9 cellular contexts compared by ENCODE assay signal in the genomic region with DNA sequence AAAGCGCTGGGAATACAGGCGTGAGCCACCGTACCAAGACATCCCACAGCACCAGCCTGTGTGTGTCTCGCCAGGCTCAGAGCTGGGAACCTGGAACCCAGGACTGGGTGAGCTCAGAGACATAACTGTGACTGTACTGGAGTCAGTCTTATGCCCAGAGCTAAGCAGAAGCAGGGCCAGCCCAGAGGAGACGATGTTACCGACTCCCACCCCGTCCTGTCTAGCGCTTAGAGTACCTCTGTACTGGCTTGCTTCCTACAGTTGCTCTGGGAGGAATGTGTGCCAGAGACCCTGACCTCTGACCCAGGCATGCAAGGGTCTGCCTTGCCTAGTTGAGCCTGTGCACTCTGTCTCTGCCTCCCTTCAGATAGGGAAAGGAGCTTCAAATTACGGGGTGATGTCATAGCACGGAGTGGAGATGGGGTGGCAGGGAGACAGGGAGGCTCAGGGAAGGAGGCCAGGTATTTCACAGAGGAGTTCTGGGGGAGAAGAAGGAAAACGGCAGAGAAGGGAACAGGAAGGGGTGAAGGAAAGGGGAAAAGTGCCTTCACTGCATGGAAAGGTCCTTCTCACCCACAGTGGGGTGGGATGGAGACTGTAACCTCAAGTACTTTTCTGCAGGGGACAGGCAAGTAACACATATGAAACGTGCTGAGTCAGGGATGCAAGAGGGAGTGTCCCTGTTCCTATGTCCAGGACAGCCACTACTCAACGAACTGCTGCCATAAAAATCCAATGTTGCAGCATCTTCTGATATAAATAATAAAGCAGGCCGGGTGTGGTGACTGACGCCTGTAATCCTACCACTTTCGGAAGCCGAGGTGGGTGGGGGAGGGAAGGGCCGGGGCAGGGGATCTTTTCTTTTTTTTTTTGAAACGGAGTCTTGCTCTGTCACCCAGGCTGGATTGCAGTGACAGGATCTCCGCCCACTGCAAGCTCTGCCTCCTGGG. TPM values are rescaled to one million over a fixed set of nuclear protein-coding genes. Genes with fewer than 3 reads are reported as not detected.
A peak's percentile ranks its signal among the peaks of the same experiment; 100 is the strongest.
DNase-seq lines count a peak whose midpoint lies in the region; ATAC-seq lines count a peak whose summit lies in the region.
"Had no signal": no experiment of that assay in that cellular context is flagged by ENCODE, and none has a peak within 500 bp of the region (broad histone marks: within the 10 kb centered on the region; RNA-seq: fewer than 3 reads in every experiment).

No MANE protein-coding gene starts in this region.

- H3K36me3 Mint-ChIP-seq in activated naive CD8-positive, alpha-beta T cell, result no peaks in the 10 kb centered on the region
- H3K36me3 Mint-ChIP-seq in stimulated activated naive CD8-positive, alpha-beta T cell treated with anti-CD3 and anti-CD28 coated beads, Interleukin-15, Interleukin-2, amounts not matched to agents 100 ng/mL and 50 ng/mL, for 24 hours (ENCODE audit: low read depth), result peaks cover 24% of the 10 kb centered on the region

- peak overlapping the region; percentile 83 for H3K27ac Mint-ChIP-seq in activated naive CD8-positive, alpha-beta T cell
- peak overlapping the region; percentile 52 for H3K27ac Mint-ChIP-seq in stimulated activated naive CD8-positive, alpha-beta T cell treated with anti-CD3 and anti-CD28 coated beads, Interleukin-15, Interleukin-2, amounts not matched to agents 100 ng/mL and 50 ng/mL, for 24 hours

- ATAC-seq in GM18867 (IDR thresholded peaks at IDR 0.05; ENCODE audit: unreplicated experiment) (no peak), HG03520 (IDR thresholded peaks at IDR 0.05; ENCODE audit: unreplicated experiment) (no peak)

- H3K27me3 ChIP-seq in HUES64 (ENCODE audit: insufficient read depth, low read length) (no peaks in the 10 kb centered on the region), iPS-15b (ENCODE audit: control insufficient read depth, insufficient read depth, low read length) (no peaks in the 10 kb centered on the region)

- H3K4me3 Mint-ChIP-seq in activated naive CD8-positive, alpha-beta T cell, result no peak overlapping the region
- H3K4me3 Mint-ChIP-seq in stimulated activated naive CD8-positive, alpha-beta T cell treated with anti-CD3 and anti-CD28 coated beads, Interleukin-15, Interleukin-2, amounts not matched to agents 100 ng/mL and 50 ng/mL, for 24 hours, result no peak overlapping the region

- WGBS in HUES64, result 38% methylated on average over 20 of the region's 20 CpGs

- 0 out of 2 replicates have a peak, but pooled peaks cover 4% of the 10 kb centered on the region for H3K36me3 ChIP-seq in HUES64 (ENCODE audit: insufficient read depth, low read length)
- H3K36me3 ChIP-seq in iPS-15b (ENCODE audit: control insufficient read depth, insufficient read depth, low read length), result no peaks in the 10 kb centered on the region

- H3K4me1 Mint-ChIP-seq in activated naive CD8-positive, alpha-beta T cell (ENCODE audit: low read depth), result peaks cover 45% of the 10 kb centered on the region
- peaks cover 51% of the 10 kb centered on the region for H3K4me1 Mint-ChIP-seq in stimulated activated naive CD8-positive, alpha-beta T cell treated with anti-CD3 and anti-CD28 coated beads, Interleukin-15, Interleukin-2, amounts not matched to agents 100 ng/mL and 50 ng/mL, for 24 hours (ENCODE audit: low read depth)

- no peak overlapping the region for H3K9ac ChIP-seq in HUES64 (ENCODE audit: low read depth, low read length)
- no peak overlapping the region for H3K9ac ChIP-seq in iPS-15b (ENCODE audit: low read depth, low read length)

- no peaks in the 10 kb centered on the region for H3K27me3 Mint-ChIP-seq in activated naive CD8-positive, alpha-beta T cell
- H3K27me3 Mint-ChIP-seq in stimulated activated naive CD8-positive, alpha-beta T cell treated with anti-CD3 and anti-CD28 coated beads, Interleukin-15, Interleukin-2, amounts not matched to agents 100 ng/mL and 50 ng/mL, for 24 hours, result no peaks in the 10 kb centered on the region

- H3K9me3 ChIP-seq in HUES64 (ENCODE audit: insufficient read depth, low read depth, low read length) (no peaks in the 10 kb centered on the region), iPS-15b (ENCODE audit: control insufficient read depth, insufficient read depth, low read length) (no peaks in the 10 kb centered on the region)

- peak overlapping the region; percentile 24; the same call in 1 of the 2 replicates for H3K27ac ChIP-seq in HUES64 (ENCODE audit: low read depth, low read length)

- DNase-seq in middle frontal gyrus (ENCODE audit: extremely low spot score, low spot score) (no peak), cortex of kidney (lab: John Stamatoyannopoulos, UW) (no peak)
- DNase-seq: activated T-cell treated with anti-CD3 and anti-CD28 coated beads, Interleukin-2, amount 50 U/mL, for 1 hour had no signal

- H3K9me3 Mint-ChIP-seq in activated naive CD8-positive, alpha-beta T cell (ENCODE audit: low read depth), result no peaks in the 10 kb centered on the region
- H3K9me3 Mint-ChIP-seq in stimulated activated naive CD8-positive, alpha-beta T cell treated with anti-CD3 and anti-CD28 coated beads, Interleukin-15, Interleukin-2, amounts not matched to agents 100 ng/mL and 50 ng/mL, for 24 hours, result no peaks in the 10 kb centered on the region

- H3K4me3 ChIP-seq in HUES64 (ENCODE audit: low read length) (no peak overlapping the region), iPS-15b (ENCODE audit: low read depth, low read length) (peak overlapping the region; percentile 4)

- H3K4me1 ChIP-seq in HUES64 (ENCODE audit: insufficient read depth, low read length), result peaks cover 27% of the 10 kb centered on the region
- H3K4me1 ChIP-seq in iPS-15b (ENCODE audit: control insufficient read depth, insufficient read depth, low read length), result peaks cover 17% of the 10 kb centered on the region

RNA-seq across cellular contexts. Expression of gene ARMC5, which starts 5.8 kb away (rescaled TPM):
- polyA plus RNA-seq in HUES64 (2013, experiment 1 of 2), result 6.2 TPM
- 6.7 TPM for polyA plus RNA-seq in HUES64 (2013, experiment 2 of 2)

RNA-seq across cellular contexts. Expression of gene ZNF843, which starts 10.9 kb away (rescaled TPM):
- polyA plus RNA-seq in HUES64 (2013, experiment 1 of 2), result 0.25 TPM
- 0.82 TPM for polyA plus RNA-seq in HUES64 (2013, experiment 2 of 2)

RNA-seq across cellular contexts. Expression of gene TGFB1I1, which starts 18.4 kb away (rescaled TPM):
- polyA plus RNA-seq in HUES64 (2013, experiment 1 of 2), result 6.2 TPM
- 7.0 TPM for polyA plus RNA-seq in HUES64 (2013, experiment 2 of 2)

RNA-seq across cellular contexts. Expression of gene COX6A2, which starts 25.4 kb away (rescaled TPM):
- not detected for polyA plus RNA-seq in HUES64 (2013, experiment 1 of 2)
- not detected for polyA plus RNA-seq in HUES64 (2013, experiment 2 of 2)

RNA-seq across cellular contexts. Expression of gene SLC5A2, which starts 29.4 kb away (rescaled TPM):
- polyA plus RNA-seq in HUES64 (2013, experiment 1 of 2), result 0.40 TPM
- polyA plus RNA-seq in HUES64 (2013, experiment 2 of 2), result 0.38 TPM
